Comparison of ENCODE assay signal across 22 cellular contexts in genomic region chr21:42597487-42598158, GRCh38. TPM values are rescaled to one million over a fixed set of nuclear protein-coding genes. Genes with fewer than 3 reads are reported as not detected.
A peak's percentile ranks its signal among the peaks of the same experiment; 100 is the strongest.
DNase-seq lines count a peak whose midpoint lies in the region; ATAC-seq, FAIRE-seq and TF ChIP-seq lines count a peak whose summit lies in the region.
"Had no signal": no experiment of that assay in that cellular context is flagged by ENCODE, and none has a peak within 500 bp of the region (broad histone marks: within the 10 kb centered on the region; RNA-seq: fewer than 3 reads in every experiment).

No MANE protein-coding gene starts in this region.

- H3K4me1 Mint-ChIP-seq in activated CD4-positive, alpha-beta memory T cell treated with anti-CD3 and anti-CD28 coated beads for 36 hours (ENCODE audit: low read depth): no peaks in the 10 kb centered on the region
- no peaks in the 10 kb centered on the region for H3K4me1 Mint-ChIP-seq in activated CD4-positive, alpha-beta memory T cell treated with anti-CD3 and anti-CD28 coated beads, Interleukin-2, amount 10 ng/mL, durations not matched to agents 7 days and 5 days

- no peaks in the 10 kb centered on the region for H3K36me3 ChIP-seq in H7 (replicated peaks; ENCODE audit: control insufficient read depth, insufficient read depth, low read length)
- peaks cover 4 to 6% of the 10 kb centered on the region in 2 donors for H3K36me3 ChIP-seq in kidney (ENCODE audit: control insufficient read depth in 1 of 2, insufficient read depth in 2 of 2, low read length in 2 of 2)
- H3K36me3 ChIP-seq: BLaER1, HAP-1 had no signal

- H3K27me3 ChIP-seq in H7 (ENCODE audit: control insufficient read depth, insufficient read depth, low read length): no peaks in the 10 kb centered on the region

- peaks cover 0 to 6% of the 10 kb centered on the region in 2 donors for H3K9me3 ChIP-seq in kidney (ENCODE audit: control insufficient read depth in 1 of 2, low read length in 2 of 2)
- H3K9me3 ChIP-seq: Caco-2, HAP-1 had no signal

- TF ChIP-seq CTCF in kidney (IDR thresholded peaks at IDR 0.05; ENCODE audit: borderline replicate concordance, extremely low read depth, insufficient read depth): no peak

- H3K36me3 Mint-ChIP-seq in activated CD4-positive, alpha-beta memory T cell treated with anti-CD3 and anti-CD28 coated beads for 36 hours: no peaks in the 10 kb centered on the region
- H3K36me3 Mint-ChIP-seq in activated CD4-positive, alpha-beta memory T cell treated with anti-CD3 and anti-CD28 coated beads, Interleukin-2, amount 10 ng/mL, durations not matched to agents 7 days and 5 days (ENCODE audit: low read depth): no peaks in the 10 kb centered on the region
- H3K36me3 Mint-ChIP-seq: CD4-positive, CD25-positive, alpha-beta regulatory T cell; CD8-positive, alpha-beta T cell had no signal

- no peak overlapping the region for H3K4me3 Mint-ChIP-seq in activated CD4-positive, alpha-beta memory T cell treated with anti-CD3 and anti-CD28 coated beads for 36 hours
- no peak overlapping the region for H3K4me3 Mint-ChIP-seq in activated CD4-positive, alpha-beta memory T cell treated with anti-CD3 and anti-CD28 coated beads, Interleukin-2, amount 10 ng/mL, durations not matched to agents 7 days and 5 days
- H3K4me3 Mint-ChIP-seq: B cell; CD4-positive, CD25-positive, alpha-beta regulatory T cell; CD8-positive, alpha-beta T cell; GM23338 had no signal

- no peak overlapping the region for H3K27ac Mint-ChIP-seq in activated CD4-positive, alpha-beta memory T cell treated with anti-CD3 and anti-CD28 coated beads for 36 hours
- H3K27ac Mint-ChIP-seq in activated CD4-positive, alpha-beta memory T cell treated with anti-CD3 and anti-CD28 coated beads, Interleukin-2, amount 10 ng/mL, durations not matched to agents 7 days and 5 days: no peak overlapping the region
- H3K27ac Mint-ChIP-seq: B cell; CD8-positive, alpha-beta T cell; GM23338 had no signal

- ATAC-seq in GM21576 (IDR thresholded peaks at IDR 0.05; ENCODE audit: unreplicated experiment): no peak
- ATAC-seq: CD8-positive, alpha-beta T cell; GM23338 had no signal

- peaks cover 0 to 6% of the 10 kb centered on the region in 2 donors for H3K4me1 ChIP-seq in kidney (ENCODE audit: control insufficient read depth in 1 of 2, insufficient read depth in 1 of 2, low read depth in 1 of 2, low read length in 2 of 2)
- H3K4me1 ChIP-seq: HAP-1 had no signal

- POLR2A ChIA-PET in activated CD4-positive, alpha-beta memory T cell treated with anti-CD3 and anti-CD28 coated beads for 36 hours (lab: Charles Lee): no interaction called here
- POLR2A ChIA-PET in activated CD4-positive, alpha-beta memory T cell treated with anti-CD3 and anti-CD28 coated beads, Interleukin-2, amount 10 ng/mL, durations not matched to agents 7 days and 5 days (lab: Charles Lee): no interaction called here

- intact Hi-C loops in activated CD4-positive, alpha-beta memory T cell treated with anti-CD3 and anti-CD28 coated beads for 36 hours (cut with micrococcal nuclease): no loop called here
- intact Hi-C loops in kidney (cut with DNase I): loop anchor here (10.0 kb wide), 1 partner anchor 217 kb away; no protein-coding TSS in a partner anchor

- no peaks in the 10 kb centered on the region for H3K9me3 Mint-ChIP-seq in activated CD4-positive, alpha-beta memory T cell treated with anti-CD3 and anti-CD28 coated beads for 36 hours
- no peaks in the 10 kb centered on the region for H3K9me3 Mint-ChIP-seq in activated CD4-positive, alpha-beta memory T cell treated with anti-CD3 and anti-CD28 coated beads, Interleukin-2, amount 10 ng/mL, durations not matched to agents 7 days and 5 days
- H3K9me3 Mint-ChIP-seq: CD8-positive, alpha-beta T cell had no signal

- no peak overlapping the region for H3K27ac ChIP-seq in kidney (ENCODE audit: low read depth in 2 of 2, low read length in 2 of 2)
- H3K27ac ChIP-seq: 22Rv1, BLaER1, C4-2B had no signal

- H3K4me3 ChIP-seq in H7 (ENCODE audit: insufficient read depth, low read depth, low read length) (no peak overlapping the region), kidney (ENCODE audit: low read length in 2 of 2) (no peak overlapping the region)
- H3K4me3 ChIP-seq: BLaER1, GM23338, HAP-1 had no signal

- FAIRE-seq in kidney (lab: Jason Lieb, UNC) (no peak), HTR-8/SVneo (lab: Jason Lieb, UNC) (no peak)
- FAIRE-seq: A204.1, G401.6, GM19239 had no signal

- H3K9ac ChIP-seq in kidney (ENCODE audit: low read length in 2 of 2): no peak overlapping the region
- H3K9ac ChIP-seq: BLaER1 had no signal

- peak; percentile 4 for DNase-seq in activated CD4-positive, alpha-beta memory T cell treated with anti-CD3 and anti-CD28 coated beads for 36 hours
- DNase-seq in activated CD4-positive, alpha-beta memory T cell treated with anti-CD3 and anti-CD28 coated beads, Interleukin-2, amount 10 ng/mL, durations not matched to agents 7 days and 5 days: no peak
- DNase-seq in H7: peak; percentile 6
- peak; percentile 32 for DNase-seq in kidney
- DNase-seq in HTR-8/SVneo (ENCODE audit: insufficient read length, low spot score): no peak
- DNase-seq in T-helper 9 cell: no peak
- DNase-seq in midbrain (lab: John Stamatoyannopoulos, UW): no peak
- DNase-seq: CD4-positive, CD25-positive, alpha-beta regulatory T cell; DMS153; DND-41 had no signal

- H3K27me3 Mint-ChIP-seq in activated CD4-positive, alpha-beta memory T cell treated with anti-CD3 and anti-CD28 coated beads for 36 hours: no peaks in the 10 kb centered on the region
- H3K27me3 Mint-ChIP-seq in activated CD4-positive, alpha-beta memory T cell treated with anti-CD3 and anti-CD28 coated beads, Interleukin-2, amount 10 ng/mL, durations not matched to agents 7 days and 5 days: peaks cover 7% of the 10 kb centered on the region

- CTCF ChIA-PET in activated CD4-positive, alpha-beta memory T cell treated with anti-CD3 and anti-CD28 coated beads for 36 hours (lab: Charles Lee): no interaction called here
- CTCF ChIA-PET in activated CD4-positive, alpha-beta memory T cell treated with anti-CD3 and anti-CD28 coated beads, Interleukin-2, amount 10 ng/mL, durations not matched to agents 7 days and 5 days (lab: Charles Lee): no interaction called here

RNA-seq across cellular contexts. Expression of gene PDE9A, which starts 55.8 kb away (rescaled TPM):
- 1 to 10 TPM; 7.5 to 8.6 TPM for total RNA-seq in activated CD4-positive, alpha-beta memory T cell treated with anti-CD3 and anti-CD28 coated beads for 36 hours
- total RNA-seq in activated CD4-positive, alpha-beta memory T cell treated with anti-CD3 and anti-CD28 coated beads, Interleukin-2, amount 10 ng/mL, durations not matched to agents 7 days and 5 days: 10 to 100 TPM; 13.9 to 14.3 TPM
- 24.2 and 37.9 TPM in 2 replicates for total RNA-seq in H7 (2014; rRNA removed; shearing (Covaris generic))
- total RNA-seq in kidney: 39.0 TPM
- 30.1 TPM for polyA plus RNA-seq in kidney (ENCODE audit: insufficient read depth, low read depth, low replicate concordance)

Comparison
In these comparisons a context has a peak if more than half of its experiments do, and no peak if none do; other contexts are left out.
1. DNase-seq: peak in activated CD4-positive, alpha-beta memory T cell treated with anti-CD3 and anti-CD28 coated beads for 36 hours (single experiment), H7 (single experiment) and kidney (single experiment); none in activated CD4-positive, alpha-beta memory T cell treated with anti-CD3 and anti-CD28 coated beads, Interleukin-2, amount 10 ng/mL, durations not matched to agents 7 days and 5 days (single experiment), HTR-8/SVneo (single experiment), T-helper 9 cell (single experiment) and midbrain (single experiment).